2 cellular contexts compared by ENCODE assay signal in the genomic region with DNA sequence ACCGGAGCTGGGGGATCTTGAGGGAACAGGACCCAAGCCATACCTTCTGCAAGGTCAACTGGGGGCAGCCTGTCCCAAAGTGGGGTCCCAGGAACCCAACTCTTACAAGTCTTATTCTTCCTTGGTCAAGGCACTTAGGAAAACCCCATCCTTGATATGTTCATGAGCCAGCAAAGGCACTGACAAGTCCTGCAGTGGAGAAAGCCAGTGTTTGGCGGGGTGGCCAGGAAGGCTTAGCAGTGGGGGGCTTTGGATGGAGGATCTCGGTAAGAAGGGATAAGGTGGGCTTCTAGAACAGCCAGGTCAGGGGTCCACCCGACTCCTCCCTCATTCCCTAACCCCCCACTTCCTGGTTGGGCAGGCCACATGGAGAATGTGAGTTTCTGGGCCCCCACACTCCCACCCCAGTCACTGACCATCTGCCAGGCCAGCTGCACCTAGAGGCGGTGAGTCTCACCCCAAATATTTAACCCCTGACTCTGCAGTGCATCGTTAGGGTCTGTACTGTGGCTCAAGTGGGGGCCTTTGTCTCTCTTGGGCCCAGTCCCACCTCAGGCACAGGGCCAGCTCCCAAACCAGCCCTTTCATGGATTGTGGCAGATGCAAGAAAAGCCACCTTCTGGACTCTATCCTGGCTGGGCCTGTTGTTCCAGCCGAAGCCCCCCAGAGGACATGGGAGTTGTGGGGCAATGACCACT.
TF ChIP-seq lines count a peak whose summit lies in the region.

No MANE protein-coding gene starts in this region.

TF ChIP-seq in HEK293, 187 proteins besides CTCF, POLR2A, EP300 and RAD21:
- peak; percentile 99 for TF ChIP-seq ZNF239 (tag by site-specific recombination; IDR thresholded peaks at IDR 0.05)
- no peak for TF ChIP-seq ZNF24 (tag by site-specific recombination; IDR thresholded peaks at IDR 0.05)
- TF ChIP-seq ZFHX2 (tag by site-specific recombination; conservative IDR thresholded peaks at IDR 0.05) = no peak
- TF ChIP-seq, protein P1, sequence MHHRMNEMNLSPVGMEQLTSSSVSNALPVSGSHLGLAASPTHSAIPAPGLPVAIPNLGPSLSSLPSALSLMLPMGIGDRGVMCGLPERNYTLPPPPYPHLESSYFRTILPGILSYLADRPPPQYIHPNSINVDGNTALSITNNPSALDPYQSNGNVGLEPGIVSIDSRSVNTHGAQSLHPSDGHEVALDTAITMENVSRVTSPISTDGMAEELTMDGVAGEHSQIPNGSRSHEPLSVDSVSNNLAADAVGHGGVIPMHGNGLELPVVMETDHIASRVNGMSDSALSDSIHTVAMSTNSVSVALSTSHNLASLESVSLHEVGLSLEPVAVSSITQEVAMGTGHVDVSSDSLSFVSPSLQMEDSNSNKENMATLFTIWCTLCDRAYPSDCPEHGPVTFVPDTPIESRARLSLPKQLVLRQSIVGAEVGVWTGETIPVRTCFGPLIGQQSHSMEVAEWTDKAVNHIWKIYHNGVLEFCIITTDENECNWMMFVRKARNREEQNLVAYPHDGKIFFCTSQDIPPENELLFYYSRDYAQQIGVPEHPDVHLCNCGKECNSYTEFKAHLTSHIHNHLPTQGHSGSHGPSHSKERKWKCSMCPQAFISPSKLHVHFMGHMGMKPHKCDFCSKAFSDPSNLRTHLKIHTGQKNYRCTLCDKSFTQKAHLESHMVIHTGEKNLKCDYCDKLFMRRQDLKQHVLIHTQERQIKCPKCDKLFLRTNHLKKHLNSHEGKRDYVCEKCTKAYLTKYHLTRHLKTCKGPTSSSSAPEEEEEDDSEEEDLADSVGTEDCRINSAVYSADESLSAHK (tag by site-specific recombination; IDR thresholded peaks at IDR 0.05) = peak; percentile 79
TF ChIP-seq in HEK293: peak in this region for 2.

TF ChIP-seq in K562, 482 proteins besides CTCF, POLR2A, EP300 and RAD21:
- no peak for TF ChIP-seq NCOA4 (IDR thresholded peaks at IDR 0.05; ENCODE audit: partially characterized antibody)
- no peak for TF ChIP-seq MYBL2 (IDR thresholded peaks at IDR 0.05; ENCODE audit: low read depth)
- TF ChIP-seq MYBL2 (CRISPR knock-in tag; IDR thresholded peaks at IDR 0.05; ENCODE audit: borderline replicate concordance) = no peak
- TF ChIP-seq, protein P2, sequence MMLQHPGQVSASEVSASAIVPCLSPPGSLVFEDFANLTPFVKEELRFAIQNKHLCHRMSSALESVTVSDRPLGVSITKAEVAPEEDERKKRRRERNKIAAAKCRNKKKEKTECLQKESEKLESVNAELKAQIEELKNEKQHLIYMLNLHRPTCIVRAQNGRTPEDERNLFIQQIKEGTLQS (IDR thresholded peaks at IDR 0.05) = no peak
- TF ChIP-seq, protein P2 (CRISPR knock-in tag; conservative IDR thresholded peaks at IDR 0.05) = no peak
- no peak for TF ChIP-seq ZNF584 (CRISPR knock-in tag; IDR thresholded peaks at IDR 0.05; ENCODE audit: low read depth)
- no peak for TF ChIP-seq HNRNPUL1 (IDR thresholded peaks at IDR 0.05; ENCODE audit: low read length)
- TF ChIP-seq BCOR (IDR thresholded peaks at IDR 0.05) = peak; percentile 48; the same call in 1 of the 2 replicates
- TF ChIP-seq RBM25 (IDR thresholded peaks at IDR 0.05; ENCODE audit: low read depth, low read length, severe bottlenecking) = peak; percentile 85
- TF ChIP-seq ZNF224 (CRISPR knock-in tag; IDR thresholded peaks at IDR 0.05) = no peak
- 0 out of 4 replicates have a peak, but pooled peaks of 1 of the 2 experiments have one; percentile 20 for TF ChIP-seq KDM1A (IDR thresholded peaks at IDR 0.05)
- TF ChIP-seq MIER1 (IDR thresholded peaks at IDR 0.05; ENCODE audit: low read depth) = peak; percentile 83
- TF ChIP-seq PTBP1 (IDR thresholded peaks at IDR 0.05; ENCODE audit: low read depth, low read length) = 0 out of 2 replicates have a peak, but pooled peaks have one; percentile 56
- peak; percentile 99 for TF ChIP-seq ZNF239 (CRISPR knock-in tag; IDR thresholded peaks at IDR 0.05)
- TF ChIP-seq NCOR1 (IDR thresholded peaks at IDR 0.05) = no peak
- TF ChIP-seq TEAD4 (IDR thresholded peaks at IDR 0.05; ENCODE audit: low read length) = no peak
- no peak for TF ChIP-seq TEAD4 (CRISPR knock-in tag; IDR thresholded peaks at IDR 0.05; ENCODE audit: borderline replicate concordance)
- TF ChIP-seq, protein P3, sequence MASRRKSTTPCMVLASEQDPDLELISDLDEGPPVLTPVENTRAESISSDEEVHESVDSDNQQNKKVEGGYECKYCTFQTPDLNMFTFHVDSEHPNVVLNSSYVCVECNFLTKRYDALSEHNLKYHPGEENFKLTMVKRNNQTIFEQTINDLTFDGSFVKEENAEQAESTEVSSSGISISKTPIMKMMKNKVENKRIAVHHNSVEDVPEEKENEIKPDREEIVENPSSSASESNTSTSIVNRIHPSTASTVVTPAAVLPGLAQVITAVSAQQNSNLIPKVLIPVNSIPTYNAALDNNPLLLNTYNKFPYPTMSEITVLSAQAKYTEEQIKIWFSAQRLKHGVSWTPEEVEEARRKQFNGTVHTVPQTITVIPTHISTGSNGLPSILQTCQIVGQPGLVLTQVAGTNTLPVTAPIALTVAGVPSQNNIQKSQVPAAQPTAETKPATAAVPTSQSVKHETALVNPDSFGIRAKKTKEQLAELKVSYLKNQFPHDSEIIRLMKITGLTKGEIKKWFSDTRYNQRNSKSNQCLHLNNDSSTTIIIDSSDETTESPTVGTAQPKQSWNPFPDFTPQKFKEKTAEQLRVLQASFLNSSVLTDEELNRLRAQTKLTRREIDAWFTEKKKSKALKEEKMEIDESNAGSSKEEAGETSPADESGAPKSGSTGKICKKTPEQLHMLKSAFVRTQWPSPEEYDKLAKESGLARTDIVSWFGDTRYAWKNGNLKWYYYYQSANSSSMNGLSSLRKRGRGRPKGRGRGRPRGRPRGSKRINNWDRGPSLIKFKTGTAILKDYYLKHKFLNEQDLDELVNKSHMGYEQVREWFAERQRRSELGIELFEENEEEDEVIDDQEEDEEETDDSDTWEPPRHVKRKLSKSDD (conservative IDR thresholded peaks at IDR 0.05; ENCODE audit: low read length) = no peak
- no peak for TF ChIP-seq NFIC (IDR thresholded peaks at IDR 0.05)
